In genomic region chr5:149170292-149170691, GRCh38 we compare ENCODE assay signal across 21 cellular contexts. TPM values are rescaled to one million over a fixed set of nuclear protein-coding genes. Genes with fewer than 3 reads are reported as not detected.
DNase-seq lines count a peak whose midpoint lies in the region; ATAC-seq lines count a peak whose summit lies in the region.
"Had no signal": no experiment of that assay in that cellular context is flagged by ENCODE, and none has a peak within 500 bp of the region (broad histone marks: within the 10 kb centered on the region; RNA-seq: fewer than 3 reads in every experiment).

No MANE protein-coding gene starts in this region.

- H3K27ac Mint-ChIP-seq in activated naive CD4-positive, alpha-beta T cell treated with anti-CD3 and anti-CD28 coated beads for 36 hours = no peak overlapping the region
- no peak overlapping the region for H3K27ac Mint-ChIP-seq in activated T-helper 17 cell treated with anti-CD3 and anti-CD28 coated beads, Interleukin-2, amount 50 U/mL, for 72 hours
- H3K27ac Mint-ChIP-seq: activated naive CD8-positive, alpha-beta T cell treated with anti-CD3 and anti-CD28 coated beads, Interleukin-2, amount 10 ng/mL, durations not matched to agents 7 days and 5 days; stimulated activated naive CD8-positive, alpha-beta T cell treated with anti-CD3 and anti-CD28 coated beads, Interleukin-15, Interleukin-2, amounts not matched to agents 100 ng/mL and 50 ng/mL, for 24 hours had no signal

- no peaks in the 10 kb centered on the region for H3K36me3 Mint-ChIP-seq in activated naive CD4-positive, alpha-beta T cell treated with anti-CD3 and anti-CD28 coated beads for 36 hours (ENCODE audit: low read depth)
- H3K36me3 Mint-ChIP-seq in activated T-helper 17 cell treated with anti-CD3 and anti-CD28 coated beads, Interleukin-2, amount 50 U/mL, for 72 hours (ENCODE audit: low read depth) = peaks cover 5% of the 10 kb centered on the region
- H3K36me3 Mint-ChIP-seq: activated naive CD8-positive, alpha-beta T cell treated with anti-CD3 and anti-CD28 coated beads, Interleukin-2, amount 10 ng/mL, durations not matched to agents 7 days and 5 days had no signal

- H3K9me3 Mint-ChIP-seq in activated naive CD4-positive, alpha-beta T cell treated with anti-CD3 and anti-CD28 coated beads for 36 hours = no peaks in the 10 kb centered on the region
- H3K9me3 Mint-ChIP-seq in activated T-helper 17 cell treated with anti-CD3 and anti-CD28 coated beads, Interleukin-2, amount 50 U/mL, for 72 hours = peaks cover 3% of the 10 kb centered on the region
- H3K9me3 Mint-ChIP-seq: activated naive CD8-positive, alpha-beta T cell treated with anti-CD3 and anti-CD28 coated beads, Interleukin-2, amount 10 ng/mL, durations not matched to agents 7 days and 5 days; stimulated activated naive CD8-positive, alpha-beta T cell treated with anti-CD3 and anti-CD28 coated beads, Interleukin-15, Interleukin-2, amounts not matched to agents 100 ng/mL and 50 ng/mL, for 24 hours had no signal

- H3K4me1 Mint-ChIP-seq in activated naive CD4-positive, alpha-beta T cell treated with anti-CD3 and anti-CD28 coated beads for 36 hours (ENCODE audit: low read depth) = no peaks in the 10 kb centered on the region
- peaks cover 6% of the 10 kb centered on the region for H3K4me1 Mint-ChIP-seq in activated T-helper 17 cell treated with anti-CD3 and anti-CD28 coated beads, Interleukin-2, amount 50 U/mL, for 72 hours
- H3K4me1 Mint-ChIP-seq: activated naive CD8-positive, alpha-beta T cell treated with anti-CD3 and anti-CD28 coated beads, Interleukin-2, amount 10 ng/mL, durations not matched to agents 7 days and 5 days had no signal

- DNase-seq in DMS 273 treated with DMSO at 0.1 percent for 48 hours (lab: John Stamatoyannopoulos, UW) = peak; percentile 99
- peak; percentile 69 for DNase-seq in M059J (ENCODE audit: low read depth)
- DNase-seq in amniotic epithelial cell (ENCODE audit: low read depth) = peak; percentile 14
- peak; percentile 26 for DNase-seq in left ventricle myocardium superior
- DNase-seq in activated naive CD4-positive, alpha-beta T cell treated with anti-CD3 and anti-CD28 coated beads for 36 hours = no peak
- DNase-seq in UCSD-AML1 (lab: John Stamatoyannopoulos, UW; ENCODE audit: unreplicated experiment) = no peak
- no peak for DNase-seq in activated CD4-positive, alpha-beta T cell treated with anti-CD3 and anti-CD28 coated beads for 1 hour
- DNase-seq: activated naive CD8-positive, alpha-beta T cell treated with anti-CD3 and anti-CD28 coated beads, Interleukin-2, amount 10 ng/mL, durations not matched to agents 7 days and 5 days; DMS79 treated with DMSO at 0.1 percent for 48 hours; head of caudate nucleus; kidney glomerular epithelial cell; mucosa of descending colon; NCI-H1048; NCI-H345; spleen; uterus had no signal

- intact Hi-C loops in left ventricle myocardium superior (cut with micrococcal nuclease) = no loop called here
- intact Hi-C loops in activated naive CD4-positive, alpha-beta T cell treated with anti-CD3 and anti-CD28 coated beads for 36 hours (cut with micrococcal nuclease) = no loop called here

- ATAC-seq in left ventricle myocardium superior = peak; percentile 25
- no peak for ATAC-seq in activated T-helper 17 cell treated with anti-CD3 and anti-CD28 coated beads, Interleukin-2, amount 50 U/mL, for 72 hours (replicated peaks)
- ATAC-seq: activated CD4-positive, CD25-positive, alpha-beta regulatory T cell treated with anti-CD3 and anti-CD28 coated beads, Interleukin-2, amount 50 U/mL, for 24 hours; mucosa of descending colon; Panc1 had no signal

- H3K27me3 Mint-ChIP-seq in activated naive CD4-positive, alpha-beta T cell treated with anti-CD3 and anti-CD28 coated beads for 36 hours (ENCODE audit: low read depth) = peaks cover 3% of the 10 kb centered on the region
- peaks cover 20% of the 10 kb centered on the region for H3K27me3 Mint-ChIP-seq in activated T-helper 17 cell treated with anti-CD3 and anti-CD28 coated beads, Interleukin-2, amount 50 U/mL, for 72 hours

- no peak overlapping the region for H3K4me3 Mint-ChIP-seq in activated naive CD4-positive, alpha-beta T cell treated with anti-CD3 and anti-CD28 coated beads for 36 hours
- H3K4me3 Mint-ChIP-seq in activated T-helper 17 cell treated with anti-CD3 and anti-CD28 coated beads, Interleukin-2, amount 50 U/mL, for 72 hours = no peak overlapping the region
- H3K4me3 Mint-ChIP-seq: activated naive CD8-positive, alpha-beta T cell treated with anti-CD3 and anti-CD28 coated beads, Interleukin-2, amount 10 ng/mL, durations not matched to agents 7 days and 5 days; stimulated activated naive CD8-positive, alpha-beta T cell treated with anti-CD3 and anti-CD28 coated beads, Interleukin-15, Interleukin-2, amounts not matched to agents 100 ng/mL and 50 ng/mL, for 24 hours had no signal

- CTCF ChIA-PET in activated naive CD4-positive, alpha-beta T cell treated with anti-CD3 and anti-CD28 coated beads for 36 hours (lab: Charles Lee) = interaction anchor here (0.7 kb wide), 1 partner anchor 55 kb away, joined by 3 read pairs; no protein-coding TSS in a partner anchor

RNA-seq across cellular contexts. Expression of gene ABLIM3, which starts 29.0 kb away (rescaled TPM):
- total RNA-seq in M059J (2014; rRNA removed; shearing (Covaris generic)) = 36.7 and 40.7 TPM in 2 replicates
- total RNA-seq in left ventricle myocardium superior = 130 TPM
- not detected for total RNA-seq in activated naive CD4-positive, alpha-beta T cell treated with anti-CD3 and anti-CD28 coated beads for 36 hours
- under 1 TPM; 0.41 to 0.61 TPM for total RNA-seq in activated T-helper 17 cell treated with anti-CD3 and anti-CD28 coated beads, Interleukin-2, amount 50 U/mL, for 72 hours
- total RNA-seq: activated naive CD8-positive, alpha-beta T cell treated with anti-CD3 and anti-CD28 coated beads, Interleukin-2, amount 10 ng/mL, durations not matched to agents 7 days and 5 days; T-helper 1 cell treated with Interleukin-12 subunit alpha and Interleukin-12 subunit beta and Interleukin-4 antibody, amounts not matched to agents 30 ng/mL and 1 ng/mL, for 36 hours had no signal

Comparison
In these comparisons a context has a peak if more than half of its experiments do, and no peak if none do; other contexts are left out.
1. DNase-seq: peak in DMS 273 treated with DMSO at 0.1 percent for 48 hours (single experiment), M059J (single experiment), amniotic epithelial cell (single experiment) and left ventricle myocardium superior (single experiment); none in activated naive CD4-positive, alpha-beta T cell treated with anti-CD3 and anti-CD28 coated beads for 36 hours (single experiment), UCSD-AML1 (single experiment) and activated CD4-positive, alpha-beta T cell treated with anti-CD3 and anti-CD28 coated beads for 1 hour (single experiment).
2. RNA of gene ABLIM3, which starts 29.0 kb away (total RNA-seq): 130 TPM in left ventricle myocardium superior (single experiment) and 36.7 to 40.7 TPM in M059J; 0.41 to 0.61 TPM in activated T-helper 17 cell treated with anti-CD3 and anti-CD28 coated beads, Interleukin-2, amount 50 U/mL, for 72 hours and not detected in activated naive CD4-positive, alpha-beta T cell treated with anti-CD3 and anti-CD28 coated beads for 36 hours; every median in the first group is over 10 times any median in the second.